Comparison of ENCODE assay signal across 8 cellular contexts in genomic region chr11:2305862-2306823, GRCh38. TPM values are rescaled to one million over a fixed set of nuclear protein-coding genes. Genes with fewer than 3 reads are reported as not detected.
DNase-seq lines count a peak whose midpoint lies in the region; ATAC-seq and TF ChIP-seq lines count a peak whose summit lies in the region.

No MANE protein-coding gene starts in this region.

- DNase-seq in activated CD4-positive, alpha-beta T cell treated with anti-CD3 and anti-CD28 coated beads, Interleukin-2, amount 10 ng/mL, durations not matched to agents 7 days and 5 days, result peak; percentile 42
- DNase-seq in activated CD4-positive, alpha-beta T cell treated with anti-CD3 and anti-CD28 coated beads for 1 hour, result no peak
- DNase-seq in caudate nucleus (lab: John Stamatoyannopoulos, UW) (no peak), mesenchymal stem cell (peak; percentile 60), upper lobe of left lung (peak in 1 of 2 donors; percentile 22), NCI-H2107 (lab: John Stamatoyannopoulos, UW) (no peak)
- no peak for DNase-seq in stimulated activated CD4-positive, alpha-beta T cell treated with anti-CD3 and anti-CD28 coated beads, Interleukin-12 subunit alpha, Interleukin-12 subunit beta, amount 100 ng/mL, for 4 hours

- no peak for TF ChIP-seq EP300 in upper lobe of left lung (IDR thresholded peaks at IDR 0.05)

- H3K4me1 Mint-ChIP-seq in activated CD4-positive, alpha-beta T cell treated with anti-CD3 and anti-CD28 coated beads, Interleukin-2, amount 10 ng/mL, durations not matched to agents 7 days and 5 days, result peaks cover 43% of the 10 kb centered on the region

- no peak for TF ChIP-seq POLR2A in upper lobe of left lung (IDR thresholded peaks at IDR 0.05)

- H3K4me3 ChIP-seq in mesenchymal stem cell (ENCODE audit: insufficient read depth in 1 of 2, low read depth in 1 of 2, low read length in 2 of 2) (peak overlapping the region in 1 of 2 experiments; percentile 55), upper lobe of left lung (peak overlapping the region in 2 of 4 donors; percentile 4 to 15)

- ATAC-seq in upper lobe of left lung (ENCODE audit: low FRiP score in 2 of 2) (peak; percentile 2 to 47), HG03039 (IDR thresholded peaks at IDR 0.05; ENCODE audit: unreplicated experiment) (no peak)

- no peaks in the 10 kb centered on the region for H3K27me3 ChIP-seq in mesenchymal stem cell (ENCODE audit: control insufficient read depth in 1 of 2, insufficient read depth in 1 of 2, low read length in 2 of 2)
- no peaks in the 10 kb centered on the region for H3K27me3 ChIP-seq in upper lobe of left lung

- H2AFZ ChIP-seq in mesenchymal stem cell (ENCODE audit: low read depth, low read length), result no peak overlapping the region

- TF ChIP-seq CTCF in upper lobe of left lung (IDR thresholded peaks at IDR 0.05), result no peak

- H3K9me3 ChIP-seq in mesenchymal stem cell (ENCODE audit: control insufficient read depth, low read length) (no peaks in the 10 kb centered on the region), upper lobe of left lung (no peaks in the 10 kb centered on the region)

- 40% methylated on average over 7 of the region's 16 CpGs for WGBS in mesenchymal stem cell
- 23 to 34% methylated on average over 11 to 16 of the region's 16 CpGs for WGBS in upper lobe of left lung, 2 donors

- peak overlapping the region; percentile 7 to 23 for H2BK12ac ChIP-seq in mesenchymal stem cell (ENCODE audit: low read length in 2 of 2)

- no peak overlapping the region for H2AK5ac ChIP-seq in mesenchymal stem cell (ENCODE audit: low read length, severe bottlenecking)

- H3K4me1 ChIP-seq in mesenchymal stem cell (ENCODE audit: control insufficient read depth, insufficient read depth, low read depth, low read length) (peaks cover 30% of the 10 kb centered on the region), upper lobe of left lung (peaks cover 47 to 59% (median 51%) of the 10 kb centered on the region in 4 donors)

- H3K4me2 ChIP-seq in mesenchymal stem cell (ENCODE audit: low read length, poor library complexity, severe bottlenecking), result no peak overlapping the region

- no peak overlapping the region for H3K23ac ChIP-seq in mesenchymal stem cell (ENCODE audit: low read length in 2 of 2)

- H3K36me3 ChIP-seq in mesenchymal stem cell (ENCODE audit: control insufficient read depth in 1 of 2, insufficient read depth in 2 of 2, low read depth in 1 of 2, low read length in 2 of 2), result no peaks in the 10 kb centered on the region
- H3K36me3 ChIP-seq in upper lobe of left lung, result no peaks in the 10 kb centered on the region

- peak overlapping the region; percentile 20 to 37 for H3K4ac ChIP-seq in mesenchymal stem cell (ENCODE audit: low read depth in 1 of 2, low read length in 2 of 2)

- peak overlapping the region; percentile 96 for H3K4me3 Mint-ChIP-seq in activated CD4-positive, alpha-beta T cell treated with anti-CD3 and anti-CD28 coated beads, Interleukin-2, amount 10 ng/mL, durations not matched to agents 7 days and 5 days

- peak overlapping the region; percentile 5 for H4K91ac ChIP-seq in mesenchymal stem cell (ENCODE audit: low read length)

- POLR2A ChIA-PET in activated CD4-positive, alpha-beta T cell treated with anti-CD3 and anti-CD28 coated beads, Interleukin-2, amount 10 ng/mL, durations not matched to agents 7 days and 5 days (lab: Charles Lee), result interaction anchor here (0.7 kb wide), 1 partner anchor 14 kb away, joined by 3 read pairs; no protein-coding TSS in a partner anchor

- H4K8ac ChIP-seq in mesenchymal stem cell (ENCODE audit: low read length), result peak overlapping the region; percentile 88

- CTCF ChIA-PET in activated CD4-positive, alpha-beta T cell treated with anti-CD3 and anti-CD28 coated beads, Interleukin-2, amount 10 ng/mL, durations not matched to agents 7 days and 5 days (lab: Charles Lee), result interaction anchor here (0.7 to 7.0 kb wide), 26 partner anchors 9 to 586 kb away, joined by 3 to 134 read pairs (median 4); partner anchors contain the start of genes ASCL2, CD81 and TSSC4

- peak overlapping the region; percentile 50 for H2BK15ac ChIP-seq in mesenchymal stem cell (ENCODE audit: low read depth, poor library complexity, severe bottlenecking)

- peaks cover 21% of the 10 kb centered on the region for H3K36me3 Mint-ChIP-seq in activated CD4-positive, alpha-beta T cell treated with anti-CD3 and anti-CD28 coated beads, Interleukin-2, amount 10 ng/mL, durations not matched to agents 7 days and 5 days (ENCODE audit: low read depth)

- no peak overlapping the region for H2BK5ac ChIP-seq in mesenchymal stem cell (ENCODE audit: low read depth, low read length, poor library complexity, severe bottlenecking)

- H3K27ac Mint-ChIP-seq in activated CD4-positive, alpha-beta T cell treated with anti-CD3 and anti-CD28 coated beads, Interleukin-2, amount 10 ng/mL, durations not matched to agents 7 days and 5 days, result peak overlapping the region; percentile 96

- H3K9ac ChIP-seq in mesenchymal stem cell (ENCODE audit: low read length), result peak overlapping the region; percentile 88

- no peaks in the 10 kb centered on the region for H3K9me3 Mint-ChIP-seq in activated CD4-positive, alpha-beta T cell treated with anti-CD3 and anti-CD28 coated beads, Interleukin-2, amount 10 ng/mL, durations not matched to agents 7 days and 5 days

- H3K27ac ChIP-seq in caudate nucleus (ENCODE audit: low read depth, low read length) (peak overlapping the region; percentile 70), mesenchymal stem cell (ENCODE audit: low read length, poor library complexity, severe bottlenecking) (no peak overlapping the region), upper lobe of left lung (peak overlapping the region; percentile 63 to 93 (median 85))

- no peak overlapping the region for H2BK120ac ChIP-seq in mesenchymal stem cell (ENCODE audit: low read depth, low read length)

- peak overlapping the region; percentile 3 to 67 for H3K18ac ChIP-seq in mesenchymal stem cell (ENCODE audit: low read depth in 1 of 2, low read length in 2 of 2)

- no peaks in the 10 kb centered on the region for H3K27me3 Mint-ChIP-seq in activated CD4-positive, alpha-beta T cell treated with anti-CD3 and anti-CD28 coated beads, Interleukin-2, amount 10 ng/mL, durations not matched to agents 7 days and 5 days

- H3K14ac ChIP-seq in mesenchymal stem cell (ENCODE audit: low read length in 2 of 2), result peak overlapping the region in 1 of 2 experiments; percentile 63

- H3K79me1 ChIP-seq in mesenchymal stem cell (replicated peaks; ENCODE audit: low read length, poor library complexity, severe bottlenecking), result no peaks in the 10 kb centered on the region

RNA-seq across cellular contexts. Expression of gene TSPAN32, which starts 4.3 kb away (rescaled TPM):
- total RNA-seq in activated CD4-positive, alpha-beta T cell treated with anti-CD3 and anti-CD28 coated beads, Interleukin-2, amount 10 ng/mL, durations not matched to agents 7 days and 5 days, result 10 to 100 TPM; 77.6 to 98.9 TPM
- 0.15 TPM for polyA plus RNA-seq in mesenchymal stem cell (2013, experiment 1 of 2)
- 0.08 TPM for polyA plus RNA-seq in mesenchymal stem cell (2013, experiment 2 of 2)
- total RNA-seq in upper lobe of left lung, result 10 to 100 TPM in 2 of 6 donors, 1 to 10 TPM in 4; 3.1 to 16.4 (median 6.8) TPM

RNA-seq across cellular contexts. Expression of gene C11orf21, which starts 4.4 kb away (rescaled TPM):
- 10 to 100 TPM; 66.4 to 81.0 TPM for total RNA-seq in activated CD4-positive, alpha-beta T cell treated with anti-CD3 and anti-CD28 coated beads, Interleukin-2, amount 10 ng/mL, durations not matched to agents 7 days and 5 days
- not detected for polyA plus RNA-seq in mesenchymal stem cell (2013, experiment 1 of 2)
- not detected for polyA plus RNA-seq in mesenchymal stem cell (2013, experiment 2 of 2)
- total RNA-seq in upper lobe of left lung, result 10 to 100 TPM in 2 of 6 donors, 1 to 10 TPM in 4; 2.3 to 20.3 (median 9.5) TPM

RNA-seq across cellular contexts. Expression of gene ASCL2, which starts 35.8 kb away (rescaled TPM):
- under 1 TPM; 0.31 to 0.40 TPM for total RNA-seq in activated CD4-positive, alpha-beta T cell treated with anti-CD3 and anti-CD28 coated beads, Interleukin-2, amount 10 ng/mL, durations not matched to agents 7 days and 5 days
- not detected for polyA plus RNA-seq in mesenchymal stem cell (2013, experiment 1 of 2)
- not detected for polyA plus RNA-seq in mesenchymal stem cell (2013, experiment 2 of 2)
- total RNA-seq in upper lobe of left lung, result 1 to 10 TPM in 4 of 6 donors, not detected in 2; 1.4 to 3.4 (median 1.9) TPM

Comparison
In these comparisons a context has a peak if more than half of its experiments do, and no peak if none do; other contexts are left out.
1. DNase-seq: peak in activated CD4-positive, alpha-beta T cell treated with anti-CD3 and anti-CD28 coated beads, Interleukin-2, amount 10 ng/mL, durations not matched to agents 7 days and 5 days (single experiment) and mesenchymal stem cell (single experiment); none in activated CD4-positive, alpha-beta T cell treated with anti-CD3 and anti-CD28 coated beads for 1 hour (single experiment), caudate nucleus (0 of 61), stimulated activated CD4-positive, alpha-beta T cell treated with anti-CD3 and anti-CD28 coated beads, Interleukin-12 subunit alpha, Interleukin-12 subunit beta, amount 100 ng/mL, for 4 hours (single experiment) and NCI-H2107 (single experiment).
2. RNA of gene TSPAN32, which starts 4.3 kb away (total RNA-seq): 77.6 to 98.9 TPM in activated CD4-positive, alpha-beta T cell treated with anti-CD3 and anti-CD28 coated beads, Interleukin-2, amount 10 ng/mL, durations not matched to agents 7 days and 5 days; 3.1 to 16.4 TPM in upper lobe of left lung; every median in the first group is over 4 times any median in the second.